In genomic region chr6:134255280-134255679, GRCh38 we compare ENCODE assay signal across 1 cellular context.
A peak's percentile ranks its signal among the peaks of the same experiment; 100 is the strongest.
TF ChIP-seq lines count a peak whose summit lies in the region.
"Not testable (repeated sequence)": the region's sequence is repeated elsewhere in the genome, so short reads cannot be mapped to it uniquely, and the experiment has no call there.

No MANE protein-coding gene starts in this region.

TF ChIP-seq in HepG2, 621 proteins besides CTCF, POLR2A, EP300 and RAD21 (continued from another document and continues in another):
- peak; percentile 87; the same call in 1 of the 2 replicates for TF ChIP-seq ZNF362 (CRISPR knock-in tag; IDR thresholded peaks at IDR 0.05; ENCODE audit: borderline replicate concordance)
- peak; percentile 40; the same call in 1 of the 2 replicates for TF ChIP-seq HOXA3 (CRISPR knock-in tag; IDR thresholded peaks at IDR 0.05)
- TF ChIP-seq SALL1 (CRISPR knock-in tag; IDR thresholded peaks at IDR 0.05), result peak; percentile 76
- TF ChIP-seq ATF7 (IDR thresholded peaks at IDR 0.05), result peak; percentile 5; the same call in 1 of the 2 replicates
- not testable (repeated sequence) for TF ChIP-seq ATF7 (CRISPR knock-in tag; IDR thresholded peaks at IDR 0.05); CREB1 (CRISPR knock-in tag; IDR thresholded peaks at IDR 0.05); LCORL (IDR thresholded peaks at IDR 0.05); SOX6 (IDR thresholded peaks at IDR 0.05)
- TF ChIP-seq ZNF792 (CRISPR knock-in tag; IDR thresholded peaks at IDR 0.05), result 0 out of 2 replicates have a peak, but pooled peaks have one; percentile 18
- peak in 1 of 2 experiments; percentile 52; a peak in 2 of 4 replicates for TF ChIP-seq NR2F1 (CRISPR knock-in tag; IDR thresholded peaks at IDR 0.05)
- TF ChIP-seq ZNF292 (CRISPR knock-in tag; IDR thresholded peaks at IDR 0.05; ENCODE audit: borderline replicate concordance, low read depth), result peak; percentile 30; the same call in 1 of the 2 replicates
- TF ChIP-seq, protein P1, sequence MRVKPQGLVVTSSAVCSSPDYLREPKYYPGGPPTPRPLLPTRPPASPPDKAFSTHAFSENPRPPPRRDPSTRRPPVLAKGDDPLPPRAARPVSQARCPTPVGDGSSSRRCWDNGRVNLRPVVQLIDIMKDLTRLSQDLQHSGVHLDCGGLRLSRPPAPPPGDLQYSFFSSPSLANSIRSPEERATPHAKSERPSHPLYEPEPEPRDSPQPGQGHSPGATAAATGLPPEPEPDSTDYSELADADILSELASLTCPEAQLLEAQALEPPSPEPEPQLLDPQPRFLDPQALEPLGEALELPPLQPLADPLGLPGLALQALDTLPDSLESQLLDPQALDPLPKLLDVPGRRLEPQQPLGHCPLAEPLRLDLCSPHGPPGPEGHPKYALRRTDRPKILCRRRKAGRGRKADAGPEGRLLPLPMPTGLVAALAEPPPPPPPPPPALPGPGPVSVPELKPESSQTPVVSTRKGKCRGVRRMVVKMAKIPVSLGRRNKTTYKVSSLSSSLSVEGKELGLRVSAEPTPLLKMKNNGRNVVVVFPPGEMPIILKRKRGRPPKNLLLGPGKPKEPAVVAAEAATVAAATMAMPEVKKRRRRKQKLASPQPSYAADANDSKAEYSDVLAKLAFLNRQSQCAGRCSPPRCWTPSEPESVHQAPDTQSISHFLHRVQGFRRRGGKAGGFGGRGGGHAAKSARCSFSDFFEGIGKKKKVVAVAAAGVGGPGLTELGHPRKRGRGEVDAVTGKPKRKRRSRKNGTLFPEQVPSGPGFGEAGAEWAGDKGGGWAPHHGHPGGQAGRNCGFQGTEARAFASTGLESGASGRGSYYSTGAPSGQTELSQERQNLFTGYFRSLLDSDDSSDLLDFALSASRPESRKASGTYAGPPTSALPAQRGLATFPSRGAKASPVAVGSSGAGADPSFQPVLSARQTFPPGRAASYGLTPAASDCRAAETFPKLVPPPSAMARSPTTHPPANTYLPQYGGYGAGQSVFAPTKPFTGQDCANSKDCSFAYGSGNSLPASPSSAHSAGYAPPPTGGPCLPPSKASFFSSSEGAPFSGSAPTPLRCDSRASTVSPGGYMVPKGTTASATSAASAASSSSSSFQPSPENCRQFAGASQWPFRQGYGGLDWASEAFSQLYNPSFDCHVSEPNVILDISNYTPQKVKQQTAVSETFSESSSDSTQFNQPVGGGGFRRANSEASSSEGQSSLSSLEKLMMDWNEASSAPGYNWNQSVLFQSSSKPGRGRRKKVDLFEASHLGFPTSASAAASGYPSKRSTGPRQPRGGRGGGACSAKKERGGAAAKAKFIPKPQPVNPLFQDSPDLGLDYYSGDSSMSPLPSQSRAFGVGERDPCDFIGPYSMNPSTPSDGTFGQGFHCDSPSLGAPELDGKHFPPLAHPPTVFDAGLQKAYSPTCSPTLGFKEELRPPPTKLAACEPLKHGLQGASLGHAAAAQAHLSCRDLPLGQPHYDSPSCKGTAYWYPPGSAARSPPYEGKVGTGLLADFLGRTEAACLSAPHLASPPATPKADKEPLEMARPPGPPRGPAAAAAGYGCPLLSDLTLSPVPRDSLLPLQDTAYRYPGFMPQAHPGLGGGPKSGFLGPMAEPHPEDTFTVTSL (CRISPR knock-in tag; IDR thresholded peaks at IDR 0.05; ENCODE audit: borderline replicate concordance), result 0 out of 2 replicates have a peak, but pooled peaks have one; percentile 32
- TF ChIP-seq PHF21A (CRISPR knock-in tag; IDR thresholded peaks at IDR 0.05), result peak; percentile 73; the same call in 1 of the 2 replicates
- 0 out of 2 replicates have a peak, but pooled peaks have one; percentile 46 for TF ChIP-seq RXRB (CRISPR knock-in tag; IDR thresholded peaks at IDR 0.05; ENCODE audit: borderline replicate concordance)
- TF ChIP-seq HNF4A (CRISPR knock-in tag; IDR thresholded peaks at IDR 0.05), result peak; percentile 51
- TF ChIP-seq ELF3 (CRISPR knock-in tag; IDR thresholded peaks at IDR 0.05), result 0 out of 2 replicates have a peak, but pooled peaks have one; percentile 10
- TF ChIP-seq CREB1 (IDR thresholded peaks at IDR 0.05), result peak; percentile 47
- TF ChIP-seq PAXIP1 (CRISPR knock-in tag; conservative IDR thresholded peaks at IDR 0.05), result peak; percentile 52
- TF ChIP-seq LCORL (CRISPR knock-in tag; IDR thresholded peaks at IDR 0.05), result peak; percentile 35; the same call in 1 of the 2 replicates
- TF ChIP-seq HOMEZ (CRISPR knock-in tag; IDR thresholded peaks at IDR 0.05; ENCODE audit: low read depth), result 0 out of 2 replicates have a peak, but pooled peaks have one; percentile 42
- peak; percentile 22; the same call in 1 of the 2 replicates for TF ChIP-seq CEBPG (CRISPR knock-in tag; IDR thresholded peaks at IDR 0.05)
- peak; percentile 28; the same call in 1 of the 2 replicates for TF ChIP-seq SOX6 (CRISPR knock-in tag; IDR thresholded peaks at IDR 0.05)
- TF ChIP-seq ZNF709 (CRISPR knock-in tag; IDR thresholded peaks at IDR 0.05), result 0 out of 2 replicates have a peak, but pooled peaks have one; percentile 23
- TF ChIP-seq, protein P2, sequence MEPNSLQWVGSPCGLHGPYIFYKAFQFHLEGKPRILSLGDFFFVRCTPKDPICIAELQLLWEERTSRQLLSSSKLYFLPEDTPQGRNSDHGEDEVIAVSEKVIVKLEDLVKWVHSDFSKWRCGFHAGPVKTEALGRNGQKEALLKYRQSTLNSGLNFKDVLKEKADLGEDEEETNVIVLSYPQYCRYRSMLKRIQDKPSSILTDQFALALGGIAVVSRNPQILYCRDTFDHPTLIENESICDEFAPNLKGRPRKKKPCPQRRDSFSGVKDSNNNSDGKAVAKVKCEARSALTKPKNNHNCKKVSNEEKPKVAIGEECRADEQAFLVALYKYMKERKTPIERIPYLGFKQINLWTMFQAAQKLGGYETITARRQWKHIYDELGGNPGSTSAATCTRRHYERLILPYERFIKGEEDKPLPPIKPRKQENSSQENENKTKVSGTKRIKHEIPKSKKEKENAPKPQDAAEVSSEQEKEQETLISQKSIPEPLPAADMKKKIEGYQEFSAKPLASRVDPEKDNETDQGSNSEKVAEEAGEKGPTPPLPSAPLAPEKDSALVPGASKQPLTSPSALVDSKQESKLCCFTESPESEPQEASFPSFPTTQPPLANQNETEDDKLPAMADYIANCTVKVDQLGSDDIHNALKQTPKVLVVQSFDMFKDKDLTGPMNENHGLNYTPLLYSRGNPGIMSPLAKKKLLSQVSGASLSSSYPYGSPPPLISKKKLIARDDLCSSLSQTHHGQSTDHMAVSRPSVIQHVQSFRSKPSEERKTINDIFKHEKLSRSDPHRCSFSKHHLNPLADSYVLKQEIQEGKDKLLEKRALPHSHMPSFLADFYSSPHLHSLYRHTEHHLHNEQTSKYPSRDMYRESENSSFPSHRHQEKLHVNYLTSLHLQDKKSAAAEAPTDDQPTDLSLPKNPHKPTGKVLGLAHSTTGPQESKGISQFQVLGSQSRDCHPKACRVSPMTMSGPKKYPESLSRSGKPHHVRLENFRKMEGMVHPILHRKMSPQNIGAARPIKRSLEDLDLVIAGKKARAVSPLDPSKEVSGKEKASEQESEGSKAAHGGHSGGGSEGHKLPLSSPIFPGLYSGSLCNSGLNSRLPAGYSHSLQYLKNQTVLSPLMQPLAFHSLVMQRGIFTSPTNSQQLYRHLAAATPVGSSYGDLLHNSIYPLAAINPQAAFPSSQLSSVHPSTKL (CRISPR knock-in tag; IDR thresholded peaks at IDR 0.05), result peak; percentile 65; the same call in 1 of the 2 replicates
- peak; percentile 53; the same call in 1 of the 2 replicates for TF ChIP-seq ZBTB21 (CRISPR knock-in tag; IDR thresholded peaks at IDR 0.05)
- peak; percentile 28 for TF ChIP-seq TEAD3 (CRISPR knock-in tag; optimal IDR thresholded peaks at IDR 0.05; ENCODE audit: borderline replicate concordance)
- peak; percentile 61; the same call in 1 of the 2 replicates for TF ChIP-seq POGZ (CRISPR knock-in tag; IDR thresholded peaks at IDR 0.05)
- 0 out of 2 replicates have a peak, but pooled peaks have one; percentile 68 for TF ChIP-seq RORA (CRISPR knock-in tag; IDR thresholded peaks at IDR 0.05)
- peak; percentile 33; the same call in 1 of the 2 replicates for TF ChIP-seq FOXP4 (CRISPR knock-in tag; IDR thresholded peaks at IDR 0.05)
- TF ChIP-seq, protein P3, sequence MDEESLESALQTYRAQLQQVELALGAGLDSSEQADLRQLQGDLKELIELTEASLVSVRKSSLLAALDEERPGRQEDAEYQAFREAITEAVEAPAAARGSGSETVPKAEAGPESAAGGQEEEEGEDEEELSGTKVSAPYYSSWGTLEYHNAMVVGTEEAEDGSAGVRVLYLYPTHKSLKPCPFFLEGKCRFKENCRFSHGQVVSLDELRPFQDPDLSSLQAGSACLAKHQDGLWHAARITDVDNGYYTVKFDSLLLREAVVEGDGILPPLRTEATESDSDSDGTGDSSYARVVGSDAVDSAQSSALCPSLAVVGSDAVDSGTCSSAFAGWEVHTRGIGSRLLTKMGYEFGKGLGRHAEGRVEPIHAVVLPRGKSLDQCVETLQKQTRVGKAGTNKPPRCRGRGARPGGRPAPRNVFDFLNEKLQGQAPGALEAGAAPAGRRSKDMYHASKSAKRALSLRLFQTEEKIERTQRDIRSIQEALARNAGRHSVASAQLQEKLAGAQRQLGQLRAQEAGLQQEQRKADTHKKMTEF (CRISPR knock-in tag; IDR thresholded peaks at IDR 0.05), result 0 out of 2 replicates have a peak, but pooled peaks have one; percentile 19
- TF ChIP-seq FOXA3 (CRISPR knock-in tag; IDR thresholded peaks at IDR 0.05), result peak; percentile 48; the same call in 1 of the 2 replicates
- TF ChIP-seq GATAD2A (CRISPR knock-in tag; IDR thresholded peaks at IDR 0.05), result 0 out of 2 replicates have a peak, but pooled peaks have one; percentile 27
- 0 out of 2 replicates have a peak, but pooled peaks have one; percentile 24 for TF ChIP-seq PHF20 (CRISPR knock-in tag; IDR thresholded peaks at IDR 0.05)
- TF ChIP-seq HMG20A (CRISPR knock-in tag; IDR thresholded peaks at IDR 0.05; ENCODE audit: borderline replicate concordance), result peak; percentile 18; the same call in 1 of the 2 replicates
- 0 out of 2 replicates have a peak, but pooled peaks have one; percentile 19 for TF ChIP-seq HNF1B (CRISPR knock-in tag; IDR thresholded peaks at IDR 0.05)
- peak; percentile 31; the same call in 1 of the 2 replicates for TF ChIP-seq IRF2 (CRISPR knock-in tag; IDR thresholded peaks at IDR 0.05)
- peak; percentile 69 for TF ChIP-seq SP5 (CRISPR knock-in tag; IDR thresholded peaks at IDR 0.05; ENCODE audit: borderline replicate concordance, low read depth)
